ENCODE assay signal across 2 cellular contexts in the genomic region with DNA sequence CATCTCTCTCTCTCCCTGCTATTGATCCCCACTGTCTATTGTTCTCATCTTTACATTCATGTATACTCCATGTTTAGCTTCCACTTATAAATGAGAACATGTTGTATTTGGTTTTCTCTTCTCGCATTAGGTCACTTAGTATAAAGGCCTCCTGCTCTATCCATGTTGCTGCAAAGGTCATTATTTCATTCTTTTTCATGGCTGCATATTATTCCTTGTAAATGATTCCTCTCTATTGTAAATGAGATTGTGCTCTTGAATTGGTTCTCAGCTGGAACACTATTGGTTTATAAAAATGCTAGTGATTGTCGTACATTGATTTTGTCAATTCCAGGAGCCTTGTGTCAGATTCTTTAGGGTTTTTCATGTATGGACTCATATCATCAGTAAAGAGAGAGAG.
TF ChIP-seq lines count a peak whose summit lies in the region.

No MANE protein-coding gene starts in this region.

TF ChIP-seq in HEK293, 187 proteins besides CTCF, POLR2A, EP300 and RAD21:
- TF ChIP-seq ZNF146 (tag by site-specific recombination; IDR thresholded peaks at IDR 0.05) (peak; percentile 87), ZNF211 (tag by site-specific recombination; IDR thresholded peaks at IDR 0.05; ENCODE audit: low read depth) (no peak), ZNF664 (tag by site-specific recombination; IDR thresholded peaks at IDR 0.05) (no peak), SP3 (tag by site-specific recombination; IDR thresholded peaks at IDR 0.05) (no peak)
- TF ChIP-seq, protein P1, sequence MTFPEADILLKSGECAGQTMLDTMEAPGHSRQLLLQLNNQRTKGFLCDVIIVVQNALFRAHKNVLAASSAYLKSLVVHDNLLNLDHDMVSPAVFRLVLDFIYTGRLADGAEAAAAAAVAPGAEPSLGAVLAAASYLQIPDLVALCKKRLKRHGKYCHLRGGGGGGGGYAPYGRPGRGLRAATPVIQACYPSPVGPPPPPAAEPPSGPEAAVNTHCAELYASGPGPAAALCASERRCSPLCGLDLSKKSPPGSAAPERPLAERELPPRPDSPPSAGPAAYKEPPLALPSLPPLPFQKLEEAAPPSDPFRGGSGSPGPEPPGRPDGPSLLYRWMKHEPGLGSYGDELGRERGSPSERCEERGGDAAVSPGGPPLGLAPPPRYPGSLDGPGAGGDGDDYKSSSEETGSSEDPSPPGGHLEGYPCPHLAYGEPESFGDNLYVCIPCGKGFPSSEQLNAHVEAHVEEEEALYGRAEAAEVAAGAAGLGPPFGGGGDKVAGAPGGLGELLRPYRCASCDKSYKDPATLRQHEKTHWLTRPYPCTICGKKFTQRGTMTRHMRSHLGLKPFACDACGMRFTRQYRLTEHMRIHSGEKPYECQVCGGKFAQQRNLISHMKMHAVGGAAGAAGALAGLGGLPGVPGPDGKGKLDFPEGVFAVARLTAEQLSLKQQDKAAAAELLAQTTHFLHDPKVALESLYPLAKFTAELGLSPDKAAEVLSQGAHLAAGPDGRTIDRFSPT (tag by site-specific recombination; IDR thresholded peaks at IDR 0.05), result no peak
TF ChIP-seq in HEK293: peak in this region for 1.

TF ChIP-seq in K562, 482 proteins besides CTCF, POLR2A, EP300 and RAD21:
- TF ChIP-seq, protein P2, sequence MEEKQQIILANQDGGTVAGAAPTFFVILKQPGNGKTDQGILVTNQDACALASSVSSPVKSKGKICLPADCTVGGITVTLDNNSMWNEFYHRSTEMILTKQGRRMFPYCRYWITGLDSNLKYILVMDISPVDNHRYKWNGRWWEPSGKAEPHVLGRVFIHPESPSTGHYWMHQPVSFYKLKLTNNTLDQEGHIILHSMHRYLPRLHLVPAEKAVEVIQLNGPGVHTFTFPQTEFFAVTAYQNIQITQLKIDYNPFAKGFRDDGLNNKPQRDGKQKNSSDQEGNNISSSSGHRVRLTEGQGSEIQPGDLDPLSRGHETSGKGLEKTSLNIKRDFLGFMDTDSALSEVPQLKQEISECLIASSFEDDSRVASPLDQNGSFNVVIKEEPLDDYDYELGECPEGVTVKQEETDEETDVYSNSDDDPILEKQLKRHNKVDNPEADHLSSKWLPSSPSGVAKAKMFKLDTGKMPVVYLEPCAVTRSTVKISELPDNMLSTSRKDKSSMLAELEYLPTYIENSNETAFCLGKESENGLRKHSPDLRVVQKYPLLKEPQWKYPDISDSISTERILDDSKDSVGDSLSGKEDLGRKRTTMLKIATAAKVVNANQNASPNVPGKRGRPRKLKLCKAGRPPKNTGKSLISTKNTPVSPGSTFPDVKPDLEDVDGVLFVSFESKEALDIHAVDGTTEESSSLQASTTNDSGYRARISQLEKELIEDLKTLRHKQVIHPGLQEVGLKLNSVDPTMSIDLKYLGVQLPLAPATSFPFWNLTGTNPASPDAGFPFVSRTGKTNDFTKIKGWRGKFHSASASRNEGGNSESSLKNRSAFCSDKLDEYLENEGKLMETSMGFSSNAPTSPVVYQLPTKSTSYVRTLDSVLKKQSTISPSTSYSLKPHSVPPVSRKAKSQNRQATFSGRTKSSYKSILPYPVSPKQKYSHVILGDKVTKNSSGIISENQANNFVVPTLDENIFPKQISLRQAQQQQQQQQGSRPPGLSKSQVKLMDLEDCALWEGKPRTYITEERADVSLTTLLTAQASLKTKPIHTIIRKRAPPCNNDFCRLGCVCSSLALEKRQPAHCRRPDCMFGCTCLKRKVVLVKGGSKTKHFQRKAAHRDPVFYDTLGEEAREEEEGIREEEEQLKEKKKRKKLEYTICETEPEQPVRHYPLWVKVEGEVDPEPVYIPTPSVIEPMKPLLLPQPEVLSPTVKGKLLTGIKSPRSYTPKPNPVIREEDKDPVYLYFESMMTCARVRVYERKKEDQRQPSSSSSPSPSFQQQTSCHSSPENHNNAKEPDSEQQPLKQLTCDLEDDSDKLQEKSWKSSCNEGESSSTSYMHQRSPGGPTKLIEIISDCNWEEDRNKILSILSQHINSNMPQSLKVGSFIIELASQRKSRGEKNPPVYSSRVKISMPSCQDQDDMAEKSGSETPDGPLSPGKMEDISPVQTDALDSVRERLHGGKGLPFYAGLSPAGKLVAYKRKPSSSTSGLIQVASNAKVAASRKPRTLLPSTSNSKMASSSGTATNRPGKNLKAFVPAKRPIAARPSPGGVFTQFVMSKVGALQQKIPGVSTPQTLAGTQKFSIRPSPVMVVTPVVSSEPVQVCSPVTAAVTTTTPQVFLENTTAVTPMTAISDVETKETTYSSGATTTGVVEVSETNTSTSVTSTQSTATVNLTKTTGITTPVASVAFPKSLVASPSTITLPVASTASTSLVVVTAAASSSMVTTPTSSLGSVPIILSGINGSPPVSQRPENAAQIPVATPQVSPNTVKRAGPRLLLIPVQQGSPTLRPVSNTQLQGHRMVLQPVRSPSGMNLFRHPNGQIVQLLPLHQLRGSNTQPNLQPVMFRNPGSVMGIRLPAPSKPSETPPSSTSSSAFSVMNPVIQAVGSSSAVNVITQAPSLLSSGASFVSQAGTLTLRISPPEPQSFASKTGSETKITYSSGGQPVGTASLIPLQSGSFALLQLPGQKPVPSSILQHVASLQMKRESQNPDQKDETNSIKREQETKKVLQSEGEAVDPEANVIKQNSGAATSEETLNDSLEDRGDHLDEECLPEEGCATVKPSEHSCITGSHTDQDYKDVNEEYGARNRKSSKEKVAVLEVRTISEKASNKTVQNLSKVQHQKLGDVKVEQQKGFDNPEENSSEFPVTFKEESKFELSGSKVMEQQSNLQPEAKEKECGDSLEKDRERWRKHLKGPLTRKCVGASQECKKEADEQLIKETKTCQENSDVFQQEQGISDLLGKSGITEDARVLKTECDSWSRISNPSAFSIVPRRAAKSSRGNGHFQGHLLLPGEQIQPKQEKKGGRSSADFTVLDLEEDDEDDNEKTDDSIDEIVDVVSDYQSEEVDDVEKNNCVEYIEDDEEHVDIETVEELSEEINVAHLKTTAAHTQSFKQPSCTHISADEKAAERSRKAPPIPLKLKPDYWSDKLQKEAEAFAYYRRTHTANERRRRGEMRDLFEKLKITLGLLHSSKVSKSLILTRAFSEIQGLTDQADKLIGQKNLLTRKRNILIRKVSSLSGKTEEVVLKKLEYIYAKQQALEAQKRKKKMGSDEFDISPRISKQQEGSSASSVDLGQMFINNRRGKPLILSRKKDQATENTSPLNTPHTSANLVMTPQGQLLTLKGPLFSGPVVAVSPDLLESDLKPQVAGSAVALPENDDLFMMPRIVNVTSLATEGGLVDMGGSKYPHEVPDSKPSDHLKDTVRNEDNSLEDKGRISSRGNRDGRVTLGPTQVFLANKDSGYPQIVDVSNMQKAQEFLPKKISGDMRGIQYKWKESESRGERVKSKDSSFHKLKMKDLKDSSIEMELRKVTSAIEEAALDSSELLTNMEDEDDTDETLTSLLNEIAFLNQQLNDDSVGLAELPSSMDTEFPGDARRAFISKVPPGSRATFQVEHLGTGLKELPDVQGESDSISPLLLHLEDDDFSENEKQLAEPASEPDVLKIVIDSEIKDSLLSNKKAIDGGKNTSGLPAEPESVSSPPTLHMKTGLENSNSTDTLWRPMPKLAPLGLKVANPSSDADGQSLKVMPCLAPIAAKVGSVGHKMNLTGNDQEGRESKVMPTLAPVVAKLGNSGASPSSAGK (IDR thresholded peaks at IDR 0.05), result no peak
- TF ChIP-seq ZKSCAN8 (CRISPR knock-in tag; IDR thresholded peaks at IDR 0.05) (no peak), ZNF146 (CRISPR knock-in tag; IDR thresholded peaks at IDR 0.05; ENCODE audit: unreplicated experiment) (peak; percentile 58), KDM2B (CRISPR knock-in tag; IDR thresholded peaks at IDR 0.05) (no peak), ZFP30 (CRISPR knock-in tag; IDR thresholded peaks at IDR 0.05; ENCODE audit: borderline replicate concordance) (no peak), KLF13 (tag; IDR thresholded peaks at IDR 0.05; ENCODE audit: borderline replicate concordance, low read depth) (no peak), NELFE (IDR thresholded peaks at IDR 0.05; ENCODE audit: insufficient read depth, insufficient read length) (no peak), NUFIP1 (IDR thresholded peaks at IDR 0.05; ENCODE audit: partially characterized antibody) (no peak), RBM22 (IDR thresholded peaks at IDR 0.05; ENCODE audit: low read depth, low read length, poor library complexity, severe bottlenecking) (no peak), RBM25 (IDR thresholded peaks at IDR 0.05; ENCODE audit: low read depth, low read length, severe bottlenecking) (peak; percentile 6)
- TF ChIP-seq, protein P3, sequence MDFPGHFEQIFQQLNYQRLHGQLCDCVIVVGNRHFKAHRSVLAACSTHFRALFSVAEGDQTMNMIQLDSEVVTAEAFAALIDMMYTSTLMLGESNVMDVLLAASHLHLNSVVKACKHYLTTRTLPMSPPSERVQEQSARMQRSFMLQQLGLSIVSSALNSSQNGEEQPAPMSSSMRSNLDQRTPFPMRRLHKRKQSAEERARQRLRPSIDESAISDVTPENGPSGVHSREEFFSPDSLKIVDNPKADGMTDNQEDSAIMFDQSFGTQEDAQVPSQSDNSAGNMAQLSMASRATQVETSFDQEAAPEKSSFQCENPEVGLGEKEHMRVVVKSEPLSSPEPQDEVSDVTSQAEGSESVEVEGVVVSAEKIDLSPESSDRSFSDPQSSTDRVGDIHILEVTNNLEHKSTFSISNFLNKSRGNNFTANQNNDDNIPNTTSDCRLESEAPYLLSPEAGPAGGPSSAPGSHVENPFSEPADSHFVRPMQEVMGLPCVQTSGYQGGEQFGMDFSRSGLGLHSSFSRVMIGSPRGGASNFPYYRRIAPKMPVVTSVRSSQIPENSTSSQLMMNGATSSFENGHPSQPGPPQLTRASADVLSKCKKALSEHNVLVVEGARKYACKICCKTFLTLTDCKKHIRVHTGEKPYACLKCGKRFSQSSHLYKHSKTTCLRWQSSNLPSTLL (IDR thresholded peaks at IDR 0.05), result no peak
- TF ChIP-seq, protein P4, sequence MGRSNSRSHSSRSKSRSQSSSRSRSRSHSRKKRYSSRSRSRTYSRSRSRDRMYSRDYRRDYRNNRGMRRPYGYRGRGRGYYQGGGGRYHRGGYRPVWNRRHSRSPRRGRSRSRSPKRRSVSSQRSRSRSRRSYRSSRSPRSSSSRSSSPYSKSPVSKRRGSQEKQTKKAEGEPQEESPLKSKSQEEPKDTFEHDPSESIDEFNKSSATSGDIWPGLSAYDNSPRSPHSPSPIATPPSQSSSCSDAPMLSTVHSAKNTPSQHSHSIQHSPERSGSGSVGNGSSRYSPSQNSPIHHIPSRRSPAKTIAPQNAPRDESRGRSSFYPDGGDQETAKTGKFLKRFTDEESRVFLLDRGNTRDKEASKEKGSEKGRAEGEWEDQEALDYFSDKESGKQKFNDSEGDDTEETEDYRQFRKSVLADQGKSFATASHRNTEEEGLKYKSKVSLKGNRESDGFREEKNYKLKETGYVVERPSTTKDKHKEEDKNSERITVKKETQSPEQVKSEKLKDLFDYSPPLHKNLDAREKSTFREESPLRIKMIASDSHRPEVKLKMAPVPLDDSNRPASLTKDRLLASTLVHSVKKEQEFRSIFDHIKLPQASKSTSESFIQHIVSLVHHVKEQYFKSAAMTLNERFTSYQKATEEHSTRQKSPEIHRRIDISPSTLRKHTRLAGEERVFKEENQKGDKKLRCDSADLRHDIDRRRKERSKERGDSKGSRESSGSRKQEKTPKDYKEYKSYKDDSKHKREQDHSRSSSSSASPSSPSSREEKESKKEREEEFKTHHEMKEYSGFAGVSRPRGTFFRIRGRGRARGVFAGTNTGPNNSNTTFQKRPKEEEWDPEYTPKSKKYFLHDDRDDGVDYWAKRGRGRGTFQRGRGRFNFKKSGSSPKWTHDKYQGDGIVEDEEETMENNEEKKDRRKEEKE (IDR thresholded peaks at IDR 0.05; ENCODE audit: borderline replicate concordance in 1 of 2, control insufficient read depth in 1 of 2, low read depth in 2 of 2, low read length in 1 of 2), result no peak
